ENCODE assay signal across 8 cellular contexts in the genomic region with DNA sequence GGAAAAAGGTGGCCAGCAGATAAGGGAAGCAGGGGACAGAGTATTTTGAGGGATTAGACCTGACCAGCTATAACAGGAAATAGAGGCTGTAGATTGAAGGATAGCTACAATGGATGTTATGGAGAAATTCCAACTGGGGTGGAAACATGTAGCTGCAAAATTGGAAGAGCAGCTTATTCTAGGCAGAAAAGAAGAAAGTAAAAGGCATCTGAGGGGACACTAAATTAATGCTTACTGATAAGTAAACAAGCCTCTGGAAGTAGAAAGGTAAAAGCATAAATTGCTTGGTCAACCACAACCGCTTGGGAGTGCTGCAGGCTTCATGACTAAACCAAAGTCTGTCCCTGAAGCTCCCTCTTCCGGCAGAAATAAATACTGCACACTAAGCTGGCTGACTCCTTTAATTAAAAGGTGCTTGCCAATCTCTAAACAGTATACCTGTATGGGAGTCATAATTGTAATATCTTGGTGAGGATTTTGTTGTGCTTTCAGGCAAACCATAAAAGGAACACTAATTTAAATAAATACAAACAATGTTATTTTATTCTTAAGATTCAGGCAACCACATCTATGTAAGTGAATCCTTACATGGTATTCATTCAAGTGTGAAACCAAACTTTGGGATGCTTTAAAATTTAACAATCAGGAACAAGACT. TPM values are rescaled to one million over a fixed set of nuclear protein-coding genes. Genes with fewer than 3 reads are reported as not detected.
DNase-seq lines count a peak whose midpoint lies in the region; ATAC-seq and TF ChIP-seq lines count a peak whose summit lies in the region.

No MANE protein-coding gene starts in this region.

- H3K27me3 Mint-ChIP-seq in activated T-cell treated with anti-CD3 and anti-CD28 coated beads, Interleukin-2, amount 50 U/mL, for 24 hours, result no peaks in the 10 kb centered on the region

- H3K9ac ChIP-seq in parathyroid adenoma, result no peak overlapping the region

- TF ChIP-seq CTCF in LNCAP (IDR thresholded peaks at IDR 0.05), result peak; percentile 100
- TF ChIP-seq CTCF in parathyroid adenoma (IDR thresholded peaks at IDR 0.05), result peak; percentile 99

- H3K4me3 Mint-ChIP-seq in activated T-cell treated with anti-CD3 and anti-CD28 coated beads, Interleukin-2, amount 50 U/mL, for 24 hours, result no peak overlapping the region

- H3K27ac Mint-ChIP-seq in activated T-cell treated with anti-CD3 and anti-CD28 coated beads, Interleukin-2, amount 50 U/mL, for 24 hours, result peak overlapping the region; percentile 1

- no peaks in the 10 kb centered on the region for H3K9me3 ChIP-seq in parathyroid adenoma (ENCODE audit: control insufficient read depth, low read length)

- H3K27ac ChIP-seq in parathyroid adenoma, result no peak overlapping the region

- H3K4me3 ChIP-seq in parathyroid adenoma (ENCODE audit: low read depth, low read length), result no peak overlapping the region

- peaks cover 17% of the 10 kb centered on the region for H3K79me2 ChIP-seq in parathyroid adenoma

- H3K4me1 ChIP-seq in parathyroid adenoma, result peaks cover 18% of the 10 kb centered on the region

- DNase-seq in CMK (ENCODE audit: low read depth), result peak; percentile 76
- DNase-seq in activated T-cell treated with anti-CD3 and anti-CD28 coated beads, Interleukin-2, amount 50 U/mL, for 24 hours, result peak; percentile 77
- peak; percentile 90 for DNase-seq in fibroblast of the conjunctiva (ENCODE audit: low read depth)
- DNase-seq in ureter (ENCODE audit: low spot score), result peak; percentile 95
- DNase-seq in COR-L47 (lab: John Stamatoyannopoulos, UW), result no peak

- peaks cover 31% of the 10 kb centered on the region for H3K4me1 Mint-ChIP-seq in activated T-cell treated with anti-CD3 and anti-CD28 coated beads, Interleukin-2, amount 50 U/mL, for 24 hours (ENCODE audit: low read depth)

- no peaks in the 10 kb centered on the region for H3K36me3 ChIP-seq in parathyroid adenoma (ENCODE audit: control insufficient read depth, insufficient read depth, low read length)

- H2AFZ ChIP-seq in parathyroid adenoma, result no peak overlapping the region

- no peaks in the 10 kb centered on the region for H3K9me3 Mint-ChIP-seq in activated T-cell treated with anti-CD3 and anti-CD28 coated beads, Interleukin-2, amount 50 U/mL, for 24 hours

- H3K36me3 Mint-ChIP-seq in activated T-cell treated with anti-CD3 and anti-CD28 coated beads, Interleukin-2, amount 50 U/mL, for 24 hours (ENCODE audit: low read depth), result peaks cover 17% of the 10 kb centered on the region

- H3K4me2 ChIP-seq in parathyroid adenoma (ENCODE audit: low read length), result no peak overlapping the region

- no peaks in the 10 kb centered on the region for H3K27me3 ChIP-seq in parathyroid adenoma (ENCODE audit: control insufficient read depth, insufficient read depth, low read length)

- peak; percentile 60 for ATAC-seq in GM21529 (IDR thresholded peaks at IDR 0.05; ENCODE audit: unreplicated experiment)

RNA-seq across cellular contexts. Expression of gene UBC, which starts 7.7 kb away (rescaled TPM):
- total RNA-seq in ureter, result 1,015 TPM

RNA-seq across cellular contexts. Expression of gene SCARB1, which starts 43.1 kb away (rescaled TPM):
- 20.8 TPM for total RNA-seq in ureter
